Comparison of ENCODE assay signal across 1 cellular context in the genomic region with DNA sequence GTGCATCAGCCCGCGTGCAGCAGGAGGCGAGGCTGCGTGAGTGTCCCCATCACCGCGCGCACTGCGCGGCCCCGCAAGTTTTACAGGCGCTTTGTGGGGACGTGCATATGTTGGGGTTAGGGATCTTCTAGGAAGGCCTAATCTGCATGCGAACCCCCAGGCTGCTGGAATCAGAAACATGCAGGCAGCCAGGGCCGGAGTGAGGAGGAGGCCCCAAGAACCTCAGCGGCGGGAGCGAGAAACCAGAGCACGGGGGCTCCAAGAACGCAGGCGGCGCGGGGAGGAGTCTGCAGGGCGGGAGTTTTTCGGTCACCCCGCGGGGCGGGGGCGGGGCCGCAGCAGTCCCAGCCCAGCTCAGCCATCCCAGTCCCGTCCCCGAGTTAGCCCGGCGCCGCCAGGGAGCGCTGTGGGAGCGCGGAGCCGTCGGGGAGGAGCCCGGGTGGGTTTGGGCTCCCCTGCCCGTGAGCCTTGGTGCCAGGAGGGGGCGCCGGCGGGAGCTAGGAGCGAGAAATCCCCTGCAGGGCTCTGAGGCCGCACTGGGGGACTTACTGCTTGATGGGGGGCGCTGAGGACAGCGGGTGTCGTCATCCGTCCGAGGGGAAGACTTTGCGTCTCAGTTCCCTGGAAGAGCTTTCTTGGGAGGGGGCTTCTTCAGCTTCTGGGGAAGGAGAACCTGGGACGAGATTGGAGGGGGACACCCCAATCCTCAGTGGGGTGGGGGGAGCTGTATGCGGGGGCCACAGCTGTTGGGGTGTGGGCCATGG.
A peak's percentile ranks its signal among the peaks of the same experiment; 100 is the strongest.
TF ChIP-seq lines count a peak whose summit lies in the region.

No MANE protein-coding gene starts in this region.

TF ChIP-seq in HepG2, 621 proteins besides CTCF, POLR2A, EP300 and RAD21 (continued from another document and continues in another):
- TF ChIP-seq, protein P1, sequence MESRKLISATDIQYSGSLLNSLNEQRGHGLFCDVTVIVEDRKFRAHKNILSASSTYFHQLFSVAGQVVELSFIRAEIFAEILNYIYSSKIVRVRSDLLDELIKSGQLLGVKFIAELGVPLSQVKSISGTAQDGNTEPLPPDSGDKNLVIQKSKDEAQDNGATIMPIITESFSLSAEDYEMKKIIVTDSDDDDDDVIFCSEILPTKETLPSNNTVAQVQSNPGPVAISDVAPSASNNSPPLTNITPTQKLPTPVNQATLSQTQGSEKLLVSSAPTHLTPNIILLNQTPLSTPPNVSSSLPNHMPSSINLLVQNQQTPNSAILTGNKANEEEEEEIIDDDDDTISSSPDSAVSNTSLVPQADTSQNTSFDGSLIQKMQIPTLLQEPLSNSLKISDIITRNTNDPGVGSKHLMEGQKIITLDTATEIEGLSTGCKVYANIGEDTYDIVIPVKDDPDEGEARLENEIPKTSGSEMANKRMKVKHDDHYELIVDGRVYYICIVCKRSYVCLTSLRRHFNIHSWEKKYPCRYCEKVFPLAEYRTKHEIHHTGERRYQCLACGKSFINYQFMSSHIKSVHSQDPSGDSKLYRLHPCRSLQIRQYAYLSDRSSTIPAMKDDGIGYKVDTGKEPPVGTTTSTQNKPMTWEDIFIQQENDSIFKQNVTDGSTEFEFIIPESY (CRISPR knock-in tag; IDR thresholded peaks at IDR 0.05) = peak; percentile 76
- TF ChIP-seq ZNF333 (CRISPR knock-in tag; IDR thresholded peaks at IDR 0.05; ENCODE audit: borderline replicate concordance) (no peak), TAF15 (IDR thresholded peaks at IDR 0.05; ENCODE audit: low read depth, low read length, poor library complexity, severe bottlenecking) (no peak), CBX2 (IDR thresholded peaks at IDR 0.05; ENCODE audit: low read depth, low read length) (no peak), CBX2 (CRISPR knock-in tag; IDR thresholded peaks at IDR 0.05; ENCODE audit: low read depth) (no peak), HNF4G (IDR thresholded peaks at IDR 0.05; ENCODE audit: borderline replicate concordance, low read depth, low read length) (peak; percentile 25; the same call in 1 of the 2 replicates), HNF4G (CRISPR knock-in tag; IDR thresholded peaks at IDR 0.05; ENCODE audit: borderline replicate concordance, low read depth) (no peak), ZNF768 (CRISPR knock-in tag; IDR thresholded peaks at IDR 0.05) (peak; percentile 32), HMG20B (CRISPR knock-in tag; conservative IDR thresholded peaks at IDR 0.05) (no peak; the same call in 1 of the 2 replicates), ZNF205 (CRISPR knock-in tag; IDR thresholded peaks at IDR 0.05) (0 out of 2 replicates have a peak, but pooled peaks have one; percentile 20), TBP (CRISPR knock-in tag; IDR thresholded peaks at IDR 0.05) (no peak), ZNF326 (CRISPR knock-in tag; IDR thresholded peaks at IDR 0.05; ENCODE audit: borderline replicate concordance) (no peak), HMGA1 (CRISPR knock-in tag; conservative IDR thresholded peaks at IDR 0.05) (no peak), EED (CRISPR knock-in tag; IDR thresholded peaks at IDR 0.05) (peak; percentile 85), NR2C2 (CRISPR knock-in tag; IDR thresholded peaks at IDR 0.05; ENCODE audit: borderline replicate concordance) (peak; percentile 44; the same call in 1 of the 2 replicates), ZNF282 (IDR thresholded peaks at IDR 0.05; ENCODE audit: partially characterized antibody) (no peak), ATRX (CRISPR knock-in tag; IDR thresholded peaks at IDR 0.05; ENCODE audit: borderline replicate concordance) (no peak), CHD2 (IDR thresholded peaks at IDR 0.05; ENCODE audit: low read depth, low read length) (no peak), ZNF383 (CRISPR knock-in tag; IDR thresholded peaks at IDR 0.05; ENCODE audit: borderline replicate concordance) (no peak)
- TF ChIP-seq, protein P2, sequence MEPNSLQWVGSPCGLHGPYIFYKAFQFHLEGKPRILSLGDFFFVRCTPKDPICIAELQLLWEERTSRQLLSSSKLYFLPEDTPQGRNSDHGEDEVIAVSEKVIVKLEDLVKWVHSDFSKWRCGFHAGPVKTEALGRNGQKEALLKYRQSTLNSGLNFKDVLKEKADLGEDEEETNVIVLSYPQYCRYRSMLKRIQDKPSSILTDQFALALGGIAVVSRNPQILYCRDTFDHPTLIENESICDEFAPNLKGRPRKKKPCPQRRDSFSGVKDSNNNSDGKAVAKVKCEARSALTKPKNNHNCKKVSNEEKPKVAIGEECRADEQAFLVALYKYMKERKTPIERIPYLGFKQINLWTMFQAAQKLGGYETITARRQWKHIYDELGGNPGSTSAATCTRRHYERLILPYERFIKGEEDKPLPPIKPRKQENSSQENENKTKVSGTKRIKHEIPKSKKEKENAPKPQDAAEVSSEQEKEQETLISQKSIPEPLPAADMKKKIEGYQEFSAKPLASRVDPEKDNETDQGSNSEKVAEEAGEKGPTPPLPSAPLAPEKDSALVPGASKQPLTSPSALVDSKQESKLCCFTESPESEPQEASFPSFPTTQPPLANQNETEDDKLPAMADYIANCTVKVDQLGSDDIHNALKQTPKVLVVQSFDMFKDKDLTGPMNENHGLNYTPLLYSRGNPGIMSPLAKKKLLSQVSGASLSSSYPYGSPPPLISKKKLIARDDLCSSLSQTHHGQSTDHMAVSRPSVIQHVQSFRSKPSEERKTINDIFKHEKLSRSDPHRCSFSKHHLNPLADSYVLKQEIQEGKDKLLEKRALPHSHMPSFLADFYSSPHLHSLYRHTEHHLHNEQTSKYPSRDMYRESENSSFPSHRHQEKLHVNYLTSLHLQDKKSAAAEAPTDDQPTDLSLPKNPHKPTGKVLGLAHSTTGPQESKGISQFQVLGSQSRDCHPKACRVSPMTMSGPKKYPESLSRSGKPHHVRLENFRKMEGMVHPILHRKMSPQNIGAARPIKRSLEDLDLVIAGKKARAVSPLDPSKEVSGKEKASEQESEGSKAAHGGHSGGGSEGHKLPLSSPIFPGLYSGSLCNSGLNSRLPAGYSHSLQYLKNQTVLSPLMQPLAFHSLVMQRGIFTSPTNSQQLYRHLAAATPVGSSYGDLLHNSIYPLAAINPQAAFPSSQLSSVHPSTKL (CRISPR knock-in tag; IDR thresholded peaks at IDR 0.05) = peak; percentile 60; the same call in 1 of the 2 replicates
- TF ChIP-seq, protein P3, sequence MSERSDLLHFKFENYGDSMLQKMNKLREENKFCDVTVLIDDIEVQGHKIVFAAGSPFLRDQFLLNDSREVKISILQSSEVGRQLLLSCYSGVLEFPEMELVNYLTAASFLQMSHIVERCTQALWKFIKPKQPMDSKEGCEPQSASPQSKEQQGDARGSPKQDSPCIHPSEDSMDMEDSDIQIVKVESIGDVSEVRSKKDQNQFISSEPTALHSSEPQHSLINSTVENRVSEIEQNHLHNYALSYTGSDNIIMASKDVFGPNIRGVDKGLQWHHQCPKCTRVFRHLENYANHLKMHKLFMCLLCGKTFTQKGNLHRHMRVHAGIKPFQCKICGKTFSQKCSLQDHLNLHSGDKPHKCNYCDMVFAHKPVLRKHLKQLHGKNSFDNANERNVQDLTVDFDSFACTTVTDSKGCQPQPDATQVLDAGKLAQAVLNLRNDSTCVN (CRISPR knock-in tag; IDR thresholded peaks at IDR 0.05; ENCODE audit: borderline replicate concordance) = no peak
- TF ChIP-seq, protein P4, sequence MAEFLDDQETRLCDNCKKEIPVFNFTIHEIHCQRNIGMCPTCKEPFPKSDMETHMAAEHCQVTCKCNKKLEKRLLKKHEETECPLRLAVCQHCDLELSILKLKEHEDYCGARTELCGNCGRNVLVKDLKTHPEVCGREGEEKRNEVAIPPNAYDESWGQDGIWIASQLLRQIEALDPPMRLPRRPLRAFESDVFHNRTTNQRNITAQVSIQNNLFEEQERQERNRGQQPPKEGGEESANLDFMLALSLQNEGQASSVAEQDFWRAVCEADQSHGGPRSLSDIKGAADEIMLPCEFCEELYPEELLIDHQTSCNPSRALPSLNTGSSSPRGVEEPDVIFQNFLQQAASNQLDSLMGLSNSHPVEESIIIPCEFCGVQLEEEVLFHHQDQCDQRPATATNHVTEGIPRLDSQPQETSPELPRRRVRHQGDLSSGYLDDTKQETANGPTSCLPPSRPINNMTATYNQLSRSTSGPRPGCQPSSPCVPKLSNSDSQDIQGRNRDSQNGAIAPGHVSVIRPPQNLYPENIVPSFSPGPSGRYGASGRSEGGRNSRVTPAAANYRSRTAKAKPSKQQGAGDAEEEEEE (CRISPR knock-in tag; IDR thresholded peaks at IDR 0.05; ENCODE audit: borderline replicate concordance) = 0 out of 2 replicates have a peak, but pooled peaks have one; percentile 59
- TF ChIP-seq, protein P5, sequence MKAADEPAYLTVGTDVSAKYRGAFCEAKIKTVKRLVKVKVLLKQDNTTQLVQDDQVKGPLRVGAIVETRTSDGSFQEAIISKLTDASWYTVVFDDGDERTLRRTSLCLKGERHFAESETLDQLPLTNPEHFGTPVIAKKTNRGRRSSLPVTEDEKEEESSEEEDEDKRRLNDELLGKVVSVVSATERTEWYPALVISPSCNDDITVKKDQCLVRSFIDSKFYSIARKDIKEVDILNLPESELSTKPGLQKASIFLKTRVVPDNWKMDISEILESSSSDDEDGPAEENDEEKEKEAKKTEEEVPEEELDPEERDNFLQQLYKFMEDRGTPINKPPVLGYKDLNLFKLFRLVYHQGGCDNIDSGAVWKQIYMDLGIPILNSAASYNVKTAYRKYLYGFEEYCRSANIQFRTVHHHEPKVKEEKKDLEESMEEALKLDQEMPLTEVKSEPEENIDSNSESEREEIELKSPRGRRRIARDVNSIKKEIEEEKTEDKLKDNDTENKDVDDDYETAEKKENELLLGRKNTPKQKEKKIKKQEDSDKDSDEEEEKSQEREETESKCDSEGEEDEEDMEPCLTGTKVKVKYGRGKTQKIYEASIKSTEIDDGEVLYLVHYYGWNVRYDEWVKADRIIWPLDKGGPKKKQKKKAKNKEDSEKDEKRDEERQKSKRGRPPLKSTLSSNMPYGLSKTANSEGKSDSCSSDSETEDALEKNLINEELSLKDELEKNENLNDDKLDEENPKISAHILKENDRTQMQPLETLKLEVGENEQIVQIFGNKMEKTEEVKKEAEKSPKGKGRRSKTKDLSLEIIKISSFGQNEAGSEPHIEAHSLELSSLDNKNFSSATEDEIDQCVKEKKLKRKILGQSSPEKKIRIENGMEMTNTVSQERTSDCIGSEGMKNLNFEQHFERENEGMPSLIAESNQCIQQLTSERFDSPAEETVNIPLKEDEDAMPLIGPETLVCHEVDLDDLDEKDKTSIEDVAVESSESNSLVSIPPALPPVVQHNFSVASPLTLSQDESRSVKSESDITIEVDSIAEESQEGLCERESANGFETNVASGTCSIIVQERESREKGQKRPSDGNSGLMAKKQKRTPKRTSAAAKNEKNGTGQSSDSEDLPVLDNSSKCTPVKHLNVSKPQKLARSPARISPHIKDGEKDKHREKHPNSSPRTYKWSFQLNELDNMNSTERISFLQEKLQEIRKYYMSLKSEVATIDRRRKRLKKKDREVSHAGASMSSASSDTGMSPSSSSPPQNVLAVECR (CRISPR knock-in tag; IDR thresholded peaks at IDR 0.05; ENCODE audit: borderline replicate concordance) = peak; percentile 77
- TF ChIP-seq, protein P6, sequence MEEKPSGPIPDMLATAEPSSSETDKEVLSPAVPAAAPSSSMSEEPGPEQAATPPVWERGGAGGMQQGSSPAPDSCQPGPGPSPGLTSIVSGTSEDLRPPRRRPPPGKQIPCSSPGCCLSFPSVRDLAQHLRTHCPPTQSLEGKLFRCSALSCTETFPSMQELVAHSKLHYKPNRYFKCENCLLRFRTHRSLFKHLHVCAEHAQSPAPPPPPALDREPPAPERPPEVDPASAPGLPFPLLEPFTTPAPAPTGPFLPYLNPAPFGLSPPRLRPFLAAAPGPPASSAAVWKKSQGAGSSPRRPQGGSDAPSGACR (CRISPR knock-in tag; IDR thresholded peaks at IDR 0.05) = 0 out of 2 replicates have a peak, but pooled peaks have one; percentile 87
- TF ChIP-seq, protein P7, sequence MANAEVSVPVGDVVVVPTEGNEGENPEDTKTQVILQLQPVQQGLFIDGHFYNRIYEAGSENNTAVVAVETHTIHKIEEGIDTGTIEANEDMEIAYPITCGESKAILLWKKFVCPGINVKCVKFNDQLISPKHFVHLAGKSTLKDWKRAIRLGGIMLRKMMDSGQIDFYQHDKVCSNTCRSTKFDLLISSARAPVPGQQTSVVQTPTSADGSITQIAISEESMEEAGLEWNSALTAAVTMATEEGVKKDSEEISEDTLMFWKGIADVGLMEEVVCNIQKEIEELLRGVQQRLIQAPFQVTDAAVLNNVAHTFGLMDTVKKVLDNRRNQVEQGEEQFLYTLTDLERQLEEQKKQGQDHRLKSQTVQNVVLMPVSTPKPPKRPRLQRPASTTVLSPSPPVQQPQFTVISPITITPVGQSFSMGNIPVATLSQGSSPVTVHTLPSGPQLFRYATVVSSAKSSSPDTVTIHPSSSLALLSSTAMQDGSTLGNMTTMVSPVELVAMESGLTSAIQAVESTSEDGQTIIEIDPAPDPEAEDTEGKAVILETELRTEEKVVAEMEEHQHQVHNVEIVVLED (CRISPR knock-in tag; IDR thresholded peaks at IDR 0.05; ENCODE audit: borderline replicate concordance) = peak; percentile 44; the same call in 1 of the 2 replicates
- TF ChIP-seq, protein P8, sequence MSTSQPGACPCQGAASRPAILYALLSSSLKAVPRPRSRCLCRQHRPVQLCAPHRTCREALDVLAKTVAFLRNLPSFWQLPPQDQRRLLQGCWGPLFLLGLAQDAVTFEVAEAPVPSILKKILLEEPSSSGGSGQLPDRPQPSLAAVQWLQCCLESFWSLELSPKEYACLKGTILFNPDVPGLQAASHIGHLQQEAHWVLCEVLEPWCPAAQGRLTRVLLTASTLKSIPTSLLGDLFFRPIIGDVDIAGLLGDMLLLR (CRISPR knock-in tag; IDR thresholded peaks at IDR 0.05) = peak; percentile 48; the same call in 1 of the 2 replicates
- TF ChIP-seq, protein P9, sequence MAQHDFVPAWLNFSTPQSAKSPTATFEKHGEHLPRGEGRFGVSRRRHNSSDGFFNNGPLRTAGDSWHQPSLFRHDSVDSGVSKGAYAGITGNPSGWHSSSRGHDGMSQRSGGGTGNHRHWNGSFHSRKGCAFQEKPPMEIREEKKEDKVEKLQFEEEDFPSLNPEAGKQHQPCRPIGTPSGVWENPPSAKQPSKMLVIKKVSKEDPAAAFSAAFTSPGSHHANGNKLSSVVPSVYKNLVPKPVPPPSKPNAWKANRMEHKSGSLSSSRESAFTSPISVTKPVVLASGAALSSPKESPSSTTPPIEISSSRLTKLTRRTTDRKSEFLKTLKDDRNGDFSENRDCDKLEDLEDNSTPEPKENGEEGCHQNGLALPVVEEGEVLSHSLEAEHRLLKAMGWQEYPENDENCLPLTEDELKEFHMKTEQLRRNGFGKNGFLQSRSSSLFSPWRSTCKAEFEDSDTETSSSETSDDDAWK (CRISPR knock-in tag; IDR thresholded peaks at IDR 0.05) = no peak
- TF ChIP-seq, protein P10, sequence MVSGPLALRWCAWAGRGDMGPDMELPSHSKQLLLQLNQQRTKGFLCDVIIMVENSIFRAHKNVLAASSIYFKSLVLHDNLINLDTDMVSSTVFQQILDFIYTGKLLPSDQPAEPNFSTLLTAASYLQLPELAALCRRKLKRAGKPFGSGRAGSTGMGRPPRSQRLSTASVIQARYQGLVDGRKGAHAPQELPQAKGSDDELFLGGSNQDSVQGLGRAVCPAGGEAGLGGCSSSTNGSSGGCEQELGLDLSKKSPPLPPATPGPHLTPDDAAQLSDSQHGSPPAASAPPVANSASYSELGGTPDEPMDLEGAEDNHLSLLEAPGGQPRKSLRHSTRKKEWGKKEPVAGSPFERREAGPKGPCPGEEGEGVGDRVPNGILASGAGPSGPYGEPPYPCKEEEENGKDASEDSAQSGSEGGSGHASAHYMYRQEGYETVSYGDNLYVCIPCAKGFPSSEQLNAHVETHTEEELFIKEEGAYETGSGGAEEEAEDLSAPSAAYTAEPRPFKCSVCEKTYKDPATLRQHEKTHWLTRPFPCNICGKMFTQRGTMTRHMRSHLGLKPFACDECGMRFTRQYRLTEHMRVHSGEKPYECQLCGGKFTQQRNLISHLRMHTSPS (CRISPR knock-in tag; IDR thresholded peaks at IDR 0.05; ENCODE audit: low read depth) = no peak; the same call in 1 of the 2 replicates
- TF ChIP-seq, protein P11, sequence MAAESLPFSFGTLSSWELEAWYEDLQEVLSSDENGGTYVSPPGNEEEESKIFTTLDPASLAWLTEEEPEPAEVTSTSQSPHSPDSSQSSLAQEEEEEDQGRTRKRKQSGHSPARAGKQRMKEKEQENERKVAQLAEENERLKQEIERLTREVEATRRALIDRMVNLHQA (CRISPR knock-in tag; IDR thresholded peaks at IDR 0.05) = no peak
